In genomic region chr6:56115715-56116114, GRCh38 we compare ENCODE assay signal across 29 cellular contexts.
DNase-seq lines count a peak whose midpoint lies in the region; ATAC-seq, FAIRE-seq and TF ChIP-seq lines count a peak whose summit lies in the region.
"Had no signal": no experiment of that assay in that cellular context is flagged by ENCODE, and none has a peak within 500 bp of the region (broad histone marks: within the 10 kb centered on the region; RNA-seq: fewer than 3 reads in every experiment).

No MANE protein-coding gene starts in this region.

- H3K4me3 ChIP-seq in HepG2 (replicated peaks in 1 of 3; ENCODE audit: insufficient read depth in 1 of 3, low read depth in 2 of 3, low read length in 3 of 3) (no peak overlapping the region), right lobe of liver (no peak overlapping the region)
- H3K4me3 ChIP-seq: A549; BLaER1; BLaER1 treated with 17β-estradiol and CSF1 and Interleukin-3, amounts not matched to agents 10 nM and 100 nM had no signal

- H3K9me3 ChIP-seq in HepG2 (ENCODE audit: low read length), result no peaks in the 10 kb centered on the region
- peaks cover 0 to 3% (median 0%) of the 10 kb centered on the region in 4 donors for H3K9me3 ChIP-seq in right lobe of liver
- H3K9me3 ChIP-seq: A549, BE2C, Caco-2 had no signal

- H3K4me1 ChIP-seq in HepG2 (ENCODE audit: insufficient read depth, low read length) (no peaks in the 10 kb centered on the region), right lobe of liver (no peaks in the 10 kb centered on the region)
- H3K4me1 ChIP-seq: A549; BE2C; BLaER1; BLaER1 treated with 17β-estradiol and CSF1 and Interleukin-3, amounts not matched to agents 10 nM and 100 nM; Caco-2 had no signal

- no peak overlapping the region for H2AFZ ChIP-seq in HepG2 (ENCODE audit: low read length)

- POLR2A ChIA-PET in HepG2 (lab: Yijun Ruan, JAX), result no interaction called here

- H3K27ac ChIP-seq in HepG2 (ENCODE audit: extremely low read length, insufficient read depth, low read length) (no peak overlapping the region), right lobe of liver (no peak overlapping the region)
- H3K27ac ChIP-seq: 22Rv1; A549; BLaER1; BLaER1 treated with 17β-estradiol and CSF1 and Interleukin-3, amounts not matched to agents 10 nM and 100 nM; C4-2B had no signal

- no peak for FAIRE-seq in HepG2 (lab: Jason Lieb, UNC)
- FAIRE-seq: A204.1, A549, D721Med had no signal

- no peak overlapping the region for H3K4me2 ChIP-seq in HepG2 (ENCODE audit: low read depth, low read length)
- H3K4me2 ChIP-seq: A549; BLaER1; BLaER1 treated with 17β-estradiol and CSF1 and Interleukin-3, amounts not matched to agents 10 nM and 100 nM had no signal

- no peak overlapping the region for H3K9ac ChIP-seq in HepG2 (ENCODE audit: insufficient read depth, low read depth, low read length)
- H3K9ac ChIP-seq: BLaER1; BLaER1 treated with 17β-estradiol and CSF1 and Interleukin-3, amounts not matched to agents 10 nM and 100 nM had no signal

- intact Hi-C loops in HepG2 (cut with micrococcal nuclease; ENCODE audit: unreplicated experiment) (no loop called here), right lobe of liver (cut with DNase I) (no loop called here)

- in situ Hi-C loops in HepG2 (cut with HindIII; ENCODE audit: extremely low pct_ligation_motif_present, low pct_unique_long_range_greater_than_20kb), result no loop called here

- DNase-seq in HepG2 (ENCODE audit: low spot score), result no peak
- no peak for DNase-seq in right lobe of liver
- DNase-seq: 8988T; ACHN; AML-193; BE2C; C1 segment of cervical spinal cord; Caco-2; Calu3; CD4-positive, alpha-beta memory T cell; CD4-positive, alpha-beta T cell; CD4-positive, CD25-positive, alpha-beta regulatory T cell; CD8-positive, alpha-beta memory T cell; CD8-positive, alpha-beta T cell; COR-L47; DMS 273 treated with DMSO at 0.1 percent for 48 hours; DMS153; DMS53; DMS79; DMS79 treated with DMSO at 0.1 percent for 48 hours; DND-41; EL had no signal

- TF ChIP-seq CTCF in HepG2 (CRISPR knock-in tag; IDR thresholded peaks at IDR 0.05), result no peak
- no peak for TF ChIP-seq CTCF in right lobe of liver (IDR thresholded peaks at IDR 0.05)

- H4K20me1 ChIP-seq in HepG2 (ENCODE audit: insufficient read depth, low read length), result no peaks in the 10 kb centered on the region
- H4K20me1 ChIP-seq: BLaER1; BLaER1 treated with 17β-estradiol and CSF1 and Interleukin-3, amounts not matched to agents 10 nM and 100 nM had no signal

- ATAC-seq in HepG2 (no peak), right lobe of liver (no peak)
- ATAC-seq: A549; CD8-positive, alpha-beta T cell had no signal

- TF ChIP-seq POLR2A in HepG2 (IDR thresholded peaks at IDR 0.05; ENCODE audit: insufficient read depth in 1 of 2, low read depth in 2 of 2, low read length in 2 of 2) (no peak), right lobe of liver (IDR thresholded peaks at IDR 0.05) (no peak)

- no peak for TF ChIP-seq RAD21 in HepG2 (CRISPR knock-in tag; IDR thresholded peaks at IDR 0.05)

- no peaks in the 10 kb centered on the region for H3K79me2 ChIP-seq in HepG2 (ENCODE audit: insufficient read depth, low read length)

- H3K27me3 ChIP-seq in HepG2 (ENCODE audit: control insufficient read depth in 1 of 2, insufficient read depth in 2 of 2, low read length in 2 of 2) (no peaks in the 10 kb centered on the region), right lobe of liver (no peaks in the 10 kb centered on the region)
- H3K27me3 ChIP-seq: BE2C; BLaER1; BLaER1 treated with 17β-estradiol and CSF1 and Interleukin-3, amounts not matched to agents 10 nM and 100 nM had no signal

- CTCF ChIA-PET in HepG2 (lab: Yijun Ruan, JAX; ENCODE audit: low intra/inter-chr PET ratio, low total read pairs), result no interaction called here

- TF ChIP-seq EP300 in HepG2 (IDR thresholded peaks at IDR 0.05; ENCODE audit: low read depth in 2 of 2, low read length in 2 of 2) (no peak), HepG2 (CRISPR knock-in tag; IDR thresholded peaks at IDR 0.05; ENCODE audit: borderline replicate concordance) (no peak)

- H3K36me3 ChIP-seq in HepG2 (replicated peaks in 1 of 2; ENCODE audit: control insufficient read depth in 1 of 2, insufficient read depth in 2 of 2, low read length in 2 of 2) (no peaks in the 10 kb centered on the region), right lobe of liver (no peaks in the 10 kb centered on the region)
- H3K36me3 ChIP-seq: BE2C; BLaER1; BLaER1 treated with 17β-estradiol and CSF1 and Interleukin-3, amounts not matched to agents 10 nM and 100 nM had no signal

- BruUV-seq in HepG2 (replicated peaks; lab: Mats Ljungman, UMichigan), result no TSS peak

TF ChIP-seq in HepG2, 621 proteins besides CTCF, POLR2A, EP300 and RAD21:
- TF ChIP-seq ZNF160 (CRISPR knock-in tag; IDR thresholded peaks at IDR 0.05) (peak; percentile 91; the same call in 1 of the 2 replicates), PRPF4 (IDR thresholded peaks at IDR 0.05; ENCODE audit: low read depth, low read length, poor library complexity, severe bottlenecking) (no peak)
- TF ChIP-seq, protein P1, sequence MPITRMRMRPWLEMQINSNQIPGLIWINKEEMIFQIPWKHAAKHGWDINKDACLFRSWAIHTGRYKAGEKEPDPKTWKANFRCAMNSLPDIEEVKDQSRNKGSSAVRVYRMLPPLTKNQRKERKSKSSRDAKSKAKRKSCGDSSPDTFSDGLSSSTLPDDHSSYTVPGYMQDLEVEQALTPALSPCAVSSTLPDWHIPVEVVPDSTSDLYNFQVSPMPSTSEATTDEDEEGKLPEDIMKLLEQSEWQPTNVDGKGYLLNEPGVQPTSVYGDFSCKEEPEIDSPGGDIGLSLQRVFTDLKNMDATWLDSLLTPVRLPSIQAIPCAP (CRISPR knock-in tag; IDR thresholded peaks at IDR 0.05; ENCODE audit: low read depth), result no peak
